In genomic region chr14:19163891-19164290, GRCh38 we compare ENCODE assay signal across 6 cellular contexts.
A peak's percentile ranks its signal among the peaks of the same experiment; 100 is the strongest.
DNase-seq lines count a peak whose midpoint lies in the region; ATAC-seq and TF ChIP-seq lines count a peak whose summit lies in the region.
"Not testable (repeated sequence)": the region's sequence is repeated elsewhere in the genome, so short reads cannot be mapped to it uniquely, and the experiment has no call there.

No MANE protein-coding gene starts in this region.

- DNase-seq in CD14-positive monocyte (ENCODE audit: low spot score) (peak; percentile 41), PC-3 (peak; percentile 1), coronary artery (ENCODE audit: low spot score) (peak; percentile 5), cardiac septum (ENCODE audit: low spot score) (peak; percentile 75), sciatic nerve (ENCODE audit: low spot score) (peak; percentile 27), upper lobe of right lung (peak; percentile 47)

- H3K9me3 ChIP-seq in PC-3 (ENCODE audit: low read length); upper lobe of right lung: not testable (repeated sequence)

- H3K4me1 Mint-ChIP-seq in CD14-positive monocyte, result not testable (repeated sequence)

- H3K4me3 ChIP-seq in PC-3 (ENCODE audit: low read length); coronary artery; upper lobe of right lung: not testable (repeated sequence)

- not testable (repeated sequence) for TF ChIP-seq CTCF in CD14-positive monocyte (IDR thresholded peaks at IDR 0.05); PC-3 (conservative IDR thresholded peaks at IDR 0.05; ENCODE audit: low read depth, low read length); coronary artery (IDR thresholded peaks at IDR 0.05); upper lobe of right lung (IDR thresholded peaks at IDR 0.05)

- not testable (repeated sequence) for H3K36me3 Mint-ChIP-seq in CD14-positive monocyte

- not testable (repeated sequence) for H3K79me2 ChIP-seq in PC-3 (ENCODE audit: low read length)

- intact Hi-C loops in CD14-positive monocyte (cut with micrococcal nuclease); PC-3 (cut with micrococcal nuclease); cardiac septum (cut with DNase I); sciatic nerve (cut with DNase I); upper lobe of right lung (cut with DNase I): not testable (repeated sequence)

- not testable (repeated sequence) for H3K4me2 ChIP-seq in PC-3 (ENCODE audit: low read length)

- not testable (repeated sequence) for H3K27ac Mint-ChIP-seq in CD14-positive monocyte

- not testable (repeated sequence) for H3K9ac ChIP-seq in PC-3 (ENCODE audit: low read length)

- peaks cover 9 to 40% (median 24%) of the 10 kb centered on the region in 7 donors for H3K9me3 Mint-ChIP-seq in CD14-positive monocyte

- CTCF ChIA-PET in PC-3 (lab: Charles Lee), result not testable (repeated sequence)

- not testable (repeated sequence) for H3K4me1 ChIP-seq in PC-3 (ENCODE audit: insufficient read depth, low read length); upper lobe of right lung

- not testable (repeated sequence) for H3K27me3 Mint-ChIP-seq in CD14-positive monocyte (ENCODE audit: low read depth in 3 of 3)

- not testable (repeated sequence) for H3K36me3 ChIP-seq in PC-3 (ENCODE audit: low read depth, low read length); upper lobe of right lung

- H3K27me3 ChIP-seq in PC-3 (ENCODE audit: low read length); upper lobe of right lung: not testable (repeated sequence)

- H3K4me3 Mint-ChIP-seq in CD14-positive monocyte, result not testable (repeated sequence)

- H3F3A ChIP-seq in PC-3 (ENCODE audit: low read length, unreplicated experiment), result not testable (repeated sequence)

- not testable (repeated sequence) for H2AFZ ChIP-seq in PC-3 (ENCODE audit: low read length)

- not testable (repeated sequence) for H3K27ac ChIP-seq in PC-3 (ENCODE audit: low read length); coronary artery; upper lobe of right lung

- not testable (repeated sequence) for H3K9me2 ChIP-seq in PC-3 (replicated peaks; ENCODE audit: low read length)

- H4K20me1 ChIP-seq in PC-3 (ENCODE audit: low read length), result not testable (repeated sequence)

- POLR2A ChIA-PET in PC-3 (lab: Charles Lee; ENCODE audit: unreplicated experiment), result not testable (repeated sequence)

- ATAC-seq in PC-3, sciatic nerve, upper lobe of right lung: not testable (repeated sequence)

- not testable (repeated sequence) for BruUV-seq in PC-3 (replicated peaks; lab: Mats Ljungman, UMichigan)

Comparison
In these comparisons a context has a peak if more than half of its experiments do, and no peak if none do; other contexts are left out.
1. DNase-seq: peak in every context shown above with its lines; median percentile 75 in cardiac septum; 47 in upper lobe of right lung; 41 in CD14-positive monocyte; 27 in sciatic nerve; 5 in coronary artery; 1 in PC-3.